7 cellular contexts compared by ENCODE assay signal in genomic region chr2:65490222-65490621, GRCh38.
"Had no signal": no experiment of that assay in that cellular context is flagged by ENCODE, and none has a peak within 500 bp of the region (broad histone marks: within the 10 kb centered on the region; RNA-seq: fewer than 3 reads in every experiment).

No MANE protein-coding gene starts in this region.

- DNase-seq: GDM1, GF-D8 had no signal

- FAIRE-seq: G401.6, GM12891, GM12892, GM18507, GM19239 had no signal
